In genomic region chr3:195916991-195917390, GRCh38 we compare ENCODE assay signal across 29 cellular contexts.
"Had no signal": no experiment of that assay in that cellular context is flagged by ENCODE, and none has a peak within 500 bp of the region (broad histone marks: within the 10 kb centered on the region; RNA-seq: fewer than 3 reads in every experiment).

No MANE protein-coding gene starts in this region.

- H3K27ac ChIP-seq: adrenal gland, body of pancreas, cardiac muscle cell, gastrocnemius medialis, skin epidermis, suprapubic skin, tibial artery, VCaP had no signal

- H3K9me3 ChIP-seq: adrenal gland, body of pancreas, gastrocnemius medialis, suprapubic skin, tibial artery had no signal

- H3K4me3 ChIP-seq: adrenal gland, body of pancreas, cardiac muscle cell, gastrocnemius medialis, skin epidermis, suprapubic skin, tibial artery had no signal

- FAIRE-seq: islet of Langerhans, TTC549 had no signal

- H3K9me3 Mint-ChIP-seq: activated CD4-positive, alpha-beta memory T cell treated with anti-CD3 and anti-CD28 coated beads for 36 hours; activated CD4-positive, alpha-beta T cell treated with anti-CD3 and anti-CD28 coated beads, Interleukin-2, amount 10 ng/mL, durations not matched to agents 24 days and 14 days; activated naive CD8-positive, alpha-beta T cell treated with anti-CD3 and anti-CD28 coated beads for 36 hours; activated T-helper 1 cell treated with anti-CD3 and anti-CD28 coated beads, Interleukin-12 subunit alpha, Interleukin-12 subunit beta, Interleukin-2, Interleukin-4 antibody, amounts not matched to agents 30 ng/mL and 10 ng/mL and 1 ng/mL, durations not matched to agents 14 hours and 24 hours and 36 hours; effector memory CD8-positive, alpha-beta T cell; naive thymus-derived CD8-positive, alpha-beta T cell; T-helper 1 cell treated with Interleukin-12 subunit alpha and Interleukin-12 subunit beta and Interleukin-4 antibody, amounts not matched to agents 30 μg/mL and 1 μg/mL, for 36 hours had no signal

- H3K36me3 Mint-ChIP-seq: activated CD4-positive, alpha-beta memory T cell treated with anti-CD3 and anti-CD28 coated beads for 36 hours; activated naive CD8-positive, alpha-beta T cell treated with anti-CD3 and anti-CD28 coated beads for 36 hours; naive thymus-derived CD8-positive, alpha-beta T cell had no signal

- DNase-seq: activated CD4-positive, alpha-beta memory T cell treated with anti-CD3 and anti-CD28 coated beads for 36 hours; activated CD4-positive, alpha-beta T cell treated with anti-CD3 and anti-CD28 coated beads, Interleukin-2, amount 10 ng/mL, durations not matched to agents 24 days and 14 days; activated CD8-positive, alpha-beta memory T cell treated with anti-CD3 and anti-CD28 coated beads, Interleukin-2, amount 50 U/mL, for 4 hours; activated naive CD4-positive, alpha-beta T cell; activated naive CD8-positive, alpha-beta T cell treated with anti-CD3 and anti-CD28 coated beads for 36 hours; activated T-cell treated with anti-CD3 and anti-CD28 coated beads, Interleukin-2, amount 50 U/mL, for 1 hour; body of pancreas; cortex of kidney; effector memory CD8-positive, alpha-beta T cell; erythroblast; glutamatergic neuron; midbrain; naive thymus-derived CD8-positive, alpha-beta T cell; stimulated activated CD4-positive, alpha-beta T cell treated with anti-CD3 and anti-CD28 coated beads, Interleukin-4, amount 100 ng/mL, for 4 hours; stimulated activated naive CD4-positive, alpha-beta T cell; SW 1271; T-helper 9 cell had no signal

- H3K36me3 ChIP-seq: adrenal gland, cardiac muscle cell, gastrocnemius medialis, suprapubic skin, tibial artery had no signal

- H3K27me3 Mint-ChIP-seq: activated naive CD8-positive, alpha-beta T cell treated with anti-CD3 and anti-CD28 coated beads for 36 hours had no signal

- H3K27me3 ChIP-seq: adrenal gland, body of pancreas, cardiac muscle cell, suprapubic skin had no signal

- H3K27ac Mint-ChIP-seq: activated CD4-positive, alpha-beta memory T cell treated with anti-CD3 and anti-CD28 coated beads for 36 hours; activated CD4-positive, alpha-beta T cell treated with anti-CD3 and anti-CD28 coated beads, Interleukin-2, amount 10 ng/mL, durations not matched to agents 24 days and 14 days; activated naive CD8-positive, alpha-beta T cell treated with anti-CD3 and anti-CD28 coated beads for 36 hours; activated T-helper 1 cell treated with anti-CD3 and anti-CD28 coated beads, Interleukin-12 subunit alpha, Interleukin-12 subunit beta, Interleukin-2, Interleukin-4 antibody, amounts not matched to agents 30 ng/mL and 10 ng/mL and 1 ng/mL, durations not matched to agents 14 hours and 24 hours and 36 hours; effector memory CD8-positive, alpha-beta T cell; progenitor cell of endocrine pancreas; T-helper 1 cell treated with Interleukin-12 subunit alpha and Interleukin-12 subunit beta and Interleukin-4 antibody, amounts not matched to agents 30 μg/mL and 1 μg/mL, for 36 hours had no signal

- H3K4me3 Mint-ChIP-seq: activated CD4-positive, alpha-beta memory T cell treated with anti-CD3 and anti-CD28 coated beads for 36 hours; activated CD4-positive, alpha-beta T cell treated with anti-CD3 and anti-CD28 coated beads, Interleukin-2, amount 10 ng/mL, durations not matched to agents 24 days and 14 days; activated naive CD8-positive, alpha-beta T cell treated with anti-CD3 and anti-CD28 coated beads for 36 hours; activated T-helper 1 cell treated with anti-CD3 and anti-CD28 coated beads, Interleukin-12 subunit alpha, Interleukin-12 subunit beta, Interleukin-2, Interleukin-4 antibody, amounts not matched to agents 30 ng/mL and 10 ng/mL and 1 ng/mL, durations not matched to agents 14 hours and 24 hours and 36 hours; effector memory CD8-positive, alpha-beta T cell; naive thymus-derived CD8-positive, alpha-beta T cell; T-helper 1 cell treated with Interleukin-12 subunit alpha and Interleukin-12 subunit beta and Interleukin-4 antibody, amounts not matched to agents 30 μg/mL and 1 μg/mL, for 36 hours had no signal
